ENCODE assay signal across 8 cellular contexts in the genomic region with DNA sequence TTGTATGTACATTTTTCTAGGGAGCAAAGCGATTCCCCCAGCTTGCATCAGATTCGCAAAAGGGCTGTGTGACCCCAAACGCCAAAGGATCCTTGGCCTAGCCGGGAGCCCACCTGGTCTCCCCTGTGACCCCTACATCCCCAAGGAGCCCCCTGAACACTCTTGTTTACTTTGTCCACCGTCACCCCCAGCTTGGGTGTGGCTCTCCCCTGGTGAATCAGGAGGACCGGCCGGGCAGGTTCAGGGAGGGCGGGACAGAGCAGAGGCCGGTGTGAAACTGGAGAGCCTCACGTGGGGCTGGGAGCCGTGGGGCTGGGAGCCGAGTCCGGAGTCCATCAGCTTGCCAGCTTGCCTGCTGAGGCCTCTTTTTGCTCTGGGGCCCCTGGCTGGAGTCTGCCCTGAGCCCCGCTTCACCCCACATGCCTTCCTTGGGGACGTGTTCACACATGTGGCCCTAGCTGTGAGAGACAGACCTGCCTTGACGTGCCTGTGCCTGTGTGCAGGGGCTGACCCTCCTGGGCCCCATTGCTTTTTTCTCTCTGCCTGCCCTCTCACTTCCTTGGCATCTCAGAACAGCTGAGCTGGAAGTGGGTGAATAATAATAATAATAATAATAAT. TPM values are rescaled to one million over a fixed set of nuclear protein-coding genes. Genes with fewer than 3 reads are reported as not detected.
DNase-seq lines count a peak whose midpoint lies in the region; ATAC-seq and TF ChIP-seq lines count a peak whose summit lies in the region.

No MANE protein-coding gene starts in this region.

- peak overlapping the region; percentile 90 for H3K4me3 Mint-ChIP-seq in activated CD4-positive, alpha-beta T cell treated with anti-CD3 and anti-CD28 coated beads, Interleukin-2, amount 10 ng/mL, durations not matched to agents 24 days and 14 days

- peak overlapping the region; percentile 72 for H3K27ac ChIP-seq in OCI-LY1 (ENCODE audit: low read depth, low read length, poor library complexity, severe bottlenecking)
- H3K27ac ChIP-seq in subcutaneous abdominal adipose tissue (ENCODE audit: low read depth, low read length), result peak overlapping the region; percentile 99

- H3K4me1 Mint-ChIP-seq in activated CD4-positive, alpha-beta T cell treated with anti-CD3 and anti-CD28 coated beads, Interleukin-2, amount 10 ng/mL, durations not matched to agents 24 days and 14 days, result peaks cover 57% of the 10 kb centered on the region

- peak overlapping the region; percentile 95 for H3K4me3 ChIP-seq in OCI-LY1 (ENCODE audit: low read depth, low read length, poor library complexity, severe bottlenecking)
- H3K4me3 ChIP-seq in subcutaneous abdominal adipose tissue (ENCODE audit: low read depth in 1 of 5, low read length in 5 of 5), result peak overlapping the region; percentile 86 to 99 (median 97)

- TF ChIP-seq CTCF in OCI-LY1 (IDR thresholded peaks at IDR 0.05; ENCODE audit: low read length), result no peak

- no peaks in the 10 kb centered on the region for H3F3A ChIP-seq in OCI-LY1 (ENCODE audit: insufficient read depth, low read length)

- H3K4me1 ChIP-seq in OCI-LY1 (ENCODE audit: insufficient read depth, low read length, severe bottlenecking), result peaks cover 48% of the 10 kb centered on the region
- peaks cover 23 to 82% (median 77%) of the 10 kb centered on the region in 5 donors for H3K4me1 ChIP-seq in subcutaneous abdominal adipose tissue (ENCODE audit: control insufficient read depth in 5 of 5, insufficient read depth in 5 of 5, low read length in 5 of 5)

- H3K27ac Mint-ChIP-seq in activated CD4-positive, alpha-beta T cell treated with anti-CD3 and anti-CD28 coated beads, Interleukin-2, amount 10 ng/mL, durations not matched to agents 24 days and 14 days, result peak overlapping the region; percentile 89

- intact Hi-C loops in activated CD4-positive, alpha-beta T cell treated with anti-CD3 and anti-CD28 coated beads, Interleukin-2, amount 10 ng/mL, durations not matched to agents 24 days and 14 days (cut with micrococcal nuclease), result loop anchor here (5.0 to 10.0 kb wide), 2 partner anchors 104 to 297 kb away; no protein-coding TSS in a partner anchor
- intact Hi-C loops in left colon (cut with DNase I, micrococcal nuclease), result no loop called here

- no peaks in the 10 kb centered on the region for H3K36me3 ChIP-seq in OCI-LY1 (ENCODE audit: insufficient read depth, low read length)
- H3K36me3 ChIP-seq in subcutaneous abdominal adipose tissue (ENCODE audit: control insufficient read depth in 5 of 5, insufficient read depth in 5 of 5, low read length in 5 of 5), result peaks cover 0 to 15% (median 7%) of the 10 kb centered on the region in 5 donors

- peaks cover 31% of the 10 kb centered on the region for H3K36me3 Mint-ChIP-seq in activated CD4-positive, alpha-beta T cell treated with anti-CD3 and anti-CD28 coated beads, Interleukin-2, amount 10 ng/mL, durations not matched to agents 24 days and 14 days (ENCODE audit: low read depth)

- no peaks in the 10 kb centered on the region for H3K9me3 Mint-ChIP-seq in activated CD4-positive, alpha-beta T cell treated with anti-CD3 and anti-CD28 coated beads, Interleukin-2, amount 10 ng/mL, durations not matched to agents 24 days and 14 days

- H3K4me2 ChIP-seq in OCI-LY1 (ENCODE audit: low read length), result peak overlapping the region; percentile 88

- no peaks in the 10 kb centered on the region for H4K20me1 ChIP-seq in OCI-LY1 (ENCODE audit: insufficient read depth, low read length)

- ATAC-seq in left colon, result peak; percentile 57

- peak; percentile 65 for DNase-seq in activated CD4-positive, alpha-beta T cell treated with anti-CD3 and anti-CD28 coated beads, Interleukin-2, amount 10 ng/mL, durations not matched to agents 24 days and 14 days
- no peak for DNase-seq in activated CD4-positive, alpha-beta T cell treated with anti-CD3 and anti-CD28 coated beads for 1 hour
- DNase-seq in cerebellum (ENCODE audit: low spot score) (peak; percentile 39), left colon (peak; percentile 92 to 95), GDM1 (lab: John Stamatoyannopoulos, UW) (no peak), NCI-H446 treated with DMSO at 0.1 percent for 48 hours (lab: John Stamatoyannopoulos, UW) (no peak)

- peaks cover 2% of the 10 kb centered on the region; the same call in 1 of the 2 replicates for H3K79me2 ChIP-seq in OCI-LY1 (ENCODE audit: insufficient read depth, low read length)

- H3K9me3 ChIP-seq in OCI-LY1 (ENCODE audit: low read length) (no peaks in the 10 kb centered on the region), subcutaneous abdominal adipose tissue (ENCODE audit: control insufficient read depth in 5 of 5, low read length in 5 of 5) (no peaks in the 10 kb centered on the region)

- H3K9ac ChIP-seq in OCI-LY1 (ENCODE audit: low read length) (peak overlapping the region; percentile 92), subcutaneous abdominal adipose tissue (ENCODE audit: low read length in 5 of 5) (peak overlapping the region; percentile 95 to 100 (median 99))

- no peaks in the 10 kb centered on the region for H3K27me3 Mint-ChIP-seq in activated CD4-positive, alpha-beta T cell treated with anti-CD3 and anti-CD28 coated beads, Interleukin-2, amount 10 ng/mL, durations not matched to agents 24 days and 14 days

- no peaks in the 10 kb centered on the region for H3K9me2 ChIP-seq in OCI-LY1 (ENCODE audit: low read depth, low read length)

- H3K27me3 ChIP-seq in OCI-LY1 (ENCODE audit: insufficient read depth, low read length), result no peaks in the 10 kb centered on the region
- peaks cover 0 to 8% (median 0%) of the 10 kb centered on the region in 5 donors for H3K27me3 ChIP-seq in subcutaneous abdominal adipose tissue (ENCODE audit: control insufficient read depth in 5 of 5, insufficient read depth in 4 of 5, low read length in 5 of 5)

- no peak overlapping the region for H2AFZ ChIP-seq in OCI-LY1 (ENCODE audit: low read length)

RNA-seq across cellular contexts. Expression of gene ITPKC, which starts 2.0 kb away (rescaled TPM):
- total RNA-seq in activated CD4-positive, alpha-beta T cell treated with anti-CD3 and anti-CD28 coated beads, Interleukin-2, amount 10 ng/mL, durations not matched to agents 24 days and 14 days, result 7.7 and 8.6 TPM in 2 replicates
- total RNA-seq in cerebellum (6.7 TPM), left colon (10 to 100 TPM; 24.3 to 24.5 TPM)

RNA-seq across cellular contexts. Expression of gene COQ8B, which starts 2.2 kb away (rescaled TPM):
- total RNA-seq in activated CD4-positive, alpha-beta T cell treated with anti-CD3 and anti-CD28 coated beads, Interleukin-2, amount 10 ng/mL, durations not matched to agents 24 days and 14 days, result 32.5 and 33.4 TPM in 2 replicates
- 31.7 TPM for total RNA-seq in cerebellum
- total RNA-seq in left colon, result 10 to 100 TPM; 28.5 to 41.5 TPM

RNA-seq across cellular contexts. Expression of gene NUMBL, which starts 28.4 kb away (rescaled TPM):
- total RNA-seq in activated CD4-positive, alpha-beta T cell treated with anti-CD3 and anti-CD28 coated beads, Interleukin-2, amount 10 ng/mL, durations not matched to agents 24 days and 14 days, result 18.9 and 24.2 TPM in 2 replicates
- 15.2 TPM for total RNA-seq in cerebellum
- total RNA-seq in left colon, result 10 to 100 TPM in 1 of 2 donors, 1 to 10 TPM in 1; 9.6 to 14.5 TPM

RNA-seq across cellular contexts. Expression of gene ACTMAP, which starts 31.4 kb away (rescaled TPM):
- 8.6 and 9.4 TPM in 2 replicates for total RNA-seq in activated CD4-positive, alpha-beta T cell treated with anti-CD3 and anti-CD28 coated beads, Interleukin-2, amount 10 ng/mL, durations not matched to agents 24 days and 14 days
- 0.82 TPM for total RNA-seq in cerebellum
- total RNA-seq in left colon, result 10 to 100 TPM; 12.1 to 12.4 TPM

RNA-seq across cellular contexts. Expression of gene SNRPA, which starts 32.1 kb away (rescaled TPM):
- 268 and 273 TPM in 2 replicates for total RNA-seq in activated CD4-positive, alpha-beta T cell treated with anti-CD3 and anti-CD28 coated beads, Interleukin-2, amount 10 ng/mL, durations not matched to agents 24 days and 14 days
- total RNA-seq in cerebellum (34.3 TPM), left colon (10 to 100 TPM; 43.4 to 68.0 TPM)

Comparison
In these comparisons a context has a peak if more than half of its experiments do, and no peak if none do; other contexts are left out.
1. DNase-seq: peak in activated CD4-positive, alpha-beta T cell treated with anti-CD3 and anti-CD28 coated beads, Interleukin-2, amount 10 ng/mL, durations not matched to agents 24 days and 14 days (single experiment), cerebellum (single experiment) and left colon (2 of 2); none in activated CD4-positive, alpha-beta T cell treated with anti-CD3 and anti-CD28 coated beads for 1 hour (single experiment), GDM1 (single experiment) and NCI-H446 treated with DMSO at 0.1 percent for 48 hours (single experiment).